Comparison of ENCODE assay signal across 23 cellular contexts in the genomic region with DNA sequence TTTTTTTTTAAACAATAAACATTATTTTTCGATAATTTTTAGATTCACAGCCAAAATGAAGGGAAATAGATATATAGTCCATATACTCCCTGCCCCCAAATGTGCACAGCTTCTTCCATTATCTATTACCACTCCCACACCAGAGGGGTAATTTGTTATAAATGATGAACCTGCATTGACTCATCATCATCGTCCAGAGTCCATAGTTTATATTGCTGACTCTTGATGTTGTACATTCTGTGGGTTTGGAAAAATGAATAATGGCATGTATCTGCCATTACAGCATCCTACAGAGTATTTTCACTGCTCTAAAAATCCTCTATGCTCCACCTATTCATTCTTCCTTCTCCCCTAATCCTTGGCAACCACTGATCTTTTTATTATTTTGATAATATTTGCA.
DNase-seq lines count a peak whose midpoint lies in the region; ATAC-seq, FAIRE-seq and TF ChIP-seq lines count a peak whose summit lies in the region.
"Had no signal": no experiment of that assay in that cellular context is flagged by ENCODE, and none has a peak within 500 bp of the region (broad histone marks: within the 10 kb centered on the region; RNA-seq: fewer than 3 reads in every experiment).

No MANE protein-coding gene starts in this region.

- FAIRE-seq in H54 (lab: Jason Lieb, UNC) (peak; percentile 92), kidney (lab: Jason Lieb, UNC) (no peak)

- no peak overlapping the region for H3K4me3 ChIP-seq in RWPE2 (ENCODE audit: severe bottlenecking)
- no peak overlapping the region for H3K4me3 ChIP-seq in skeletal muscle cell (ENCODE audit: low read depth, low read length)
- no peak overlapping the region for H3K4me3 ChIP-seq in kidney (ENCODE audit: low read length in 2 of 2)
- H3K4me3 ChIP-seq: BLaER1 treated with 17β-estradiol and CSF1 and Interleukin-3, amounts not matched to agents 10 nM and 100 nM; hepatocyte; ovary; spleen; vagina had no signal

- H3K9ac ChIP-seq in kidney (ENCODE audit: low read length in 2 of 2) = no peak overlapping the region
- H3K9ac ChIP-seq: BLaER1 treated with 17β-estradiol and CSF1 and Interleukin-3, amounts not matched to agents 10 nM and 100 nM had no signal

- no peaks in the 10 kb centered on the region for H3K27me3 ChIP-seq in RWPE2 (ENCODE audit: insufficient read depth, poor library complexity, severe bottlenecking)
- H3K27me3 ChIP-seq: BLaER1 treated with 17β-estradiol and CSF1 and Interleukin-3, amounts not matched to agents 10 nM and 100 nM; hepatocyte; ovary; spleen; vagina had no signal

- intact Hi-C loops in kidney (cut with DNase I) = no loop called here

- peaks cover 2% of the 10 kb centered on the region for H3K9me3 ChIP-seq in RWPE2 (ENCODE audit: severe bottlenecking)
- H3K9me3 ChIP-seq in kidney (ENCODE audit: control insufficient read depth in 1 of 2, low read length in 2 of 2) = no peaks in the 10 kb centered on the region
- H3K9me3 ChIP-seq: BLaER1 treated with 17β-estradiol and CSF1 and Interleukin-3, amounts not matched to agents 10 nM and 100 nM; ovary; vagina had no signal

- TF ChIP-seq CTCF in RWPE2 (IDR thresholded peaks at IDR 0.05; ENCODE audit: poor library complexity, severe bottlenecking) (no peak), kidney (IDR thresholded peaks at IDR 0.05; ENCODE audit: borderline replicate concordance, extremely low read depth, insufficient read depth) (no peak)

- DNase-seq in H54 (ENCODE audit: insufficient read length, low spot score) = peak; percentile 16
- no peak for DNase-seq in RWPE2 (ENCODE audit: low spot score)
- DNase-seq in erythroblast (lab: John Stamatoyannopoulos, UW) = peak; percentile 9 to 46
- peak; percentile 56 for DNase-seq in skeletal muscle cell (ENCODE audit: low read depth)
- no peak for DNase-seq in NCI-H2029 (lab: John Stamatoyannopoulos, UW)
- no peak for DNase-seq in kidney
- DNase-seq: activated CD4-positive, alpha-beta T cell treated with anti-CD3 and anti-CD28 coated beads for 36 hours; cerebellar nuclear complex; DMS153; GOT3; left colon; NCI-H1436 treated with DMSO at 0.1 percent for 48 hours; NCI-H526 treated with DMSO at 0.1 percent for 48 hours; ovary; RPMI8226; spleen; stimulated activated naive CD8-positive, alpha-beta T cell treated with anti-CD3 and anti-CD28 coated beads, Interleukin-15, Interleukin-2, amounts not matched to agents 100 U/mL and 50 U/mL, for 24 hours; T-helper 17 cell had no signal

- H3K4me1 ChIP-seq in RWPE2 (ENCODE audit: insufficient read depth, poor library complexity, severe bottlenecking) (peaks cover 53% of the 10 kb centered on the region), kidney (ENCODE audit: control insufficient read depth in 1 of 2, insufficient read depth in 1 of 2, low read depth in 1 of 2, low read length in 2 of 2) (no peaks in the 10 kb centered on the region)
- H3K4me1 ChIP-seq: BLaER1 treated with 17β-estradiol and CSF1 and Interleukin-3, amounts not matched to agents 10 nM and 100 nM; spleen had no signal

- ATAC-seq in RWPE2 (ENCODE audit: low read depth) (peak; percentile 42; the same call in 2 of the 3 replicates), HG02623 (IDR thresholded peaks at IDR 0.05; ENCODE audit: unreplicated experiment) (no peak), HG02763 (IDR thresholded peaks at IDR 0.05; ENCODE audit: unreplicated experiment) (no peak)
- ATAC-seq: activated CD4-positive, alpha-beta T cell treated with anti-CD3 and anti-CD28 coated beads for 36 hours; left colon; stimulated activated naive CD8-positive, alpha-beta T cell treated with anti-CD3 and anti-CD28 coated beads, Interleukin-15, Interleukin-2, amounts not matched to agents 100 U/mL and 50 U/mL, for 24 hours; T-helper 17 cell had no signal

- H3K36me3 ChIP-seq in RWPE2 (ENCODE audit: low read depth) = no peaks in the 10 kb centered on the region
- no peaks in the 10 kb centered on the region for H3K36me3 ChIP-seq in kidney (ENCODE audit: control insufficient read depth in 1 of 2, insufficient read depth in 2 of 2, low read length in 2 of 2)
- H3K36me3 ChIP-seq: BLaER1 treated with 17β-estradiol and CSF1 and Interleukin-3, amounts not matched to agents 10 nM and 100 nM; ovary; spleen; vagina had no signal

- H3K27ac ChIP-seq in RWPE2 (ENCODE audit: poor library complexity, severe bottlenecking) (peak overlapping the region; percentile 97), kidney (ENCODE audit: low read depth in 2 of 2, low read length in 2 of 2) (no peak overlapping the region)
- H3K27ac ChIP-seq: BLaER1 treated with 17β-estradiol and CSF1 and Interleukin-3, amounts not matched to agents 10 nM and 100 nM; hepatocyte; ovary; spleen; vagina had no signal

- no peak for TF ChIP-seq POLR2A in H54 (IDR thresholded peaks at IDR 0.05; ENCODE audit: low read depth, low read length)
- no peak for TF ChIP-seq POLR2A in erythroblast (IDR thresholded peaks at IDR 0.05; ENCODE audit: low read length)

Comparison
In these comparisons a context has a peak if more than half of its experiments do, and no peak if none do; other contexts are left out.
1. DNase-seq: peak in H54 (single experiment), erythroblast (2 of 2) and skeletal muscle cell (single experiment); none in RWPE2 (single experiment), NCI-H2029 (single experiment) and kidney (single experiment).